In the genomic region with DNA sequence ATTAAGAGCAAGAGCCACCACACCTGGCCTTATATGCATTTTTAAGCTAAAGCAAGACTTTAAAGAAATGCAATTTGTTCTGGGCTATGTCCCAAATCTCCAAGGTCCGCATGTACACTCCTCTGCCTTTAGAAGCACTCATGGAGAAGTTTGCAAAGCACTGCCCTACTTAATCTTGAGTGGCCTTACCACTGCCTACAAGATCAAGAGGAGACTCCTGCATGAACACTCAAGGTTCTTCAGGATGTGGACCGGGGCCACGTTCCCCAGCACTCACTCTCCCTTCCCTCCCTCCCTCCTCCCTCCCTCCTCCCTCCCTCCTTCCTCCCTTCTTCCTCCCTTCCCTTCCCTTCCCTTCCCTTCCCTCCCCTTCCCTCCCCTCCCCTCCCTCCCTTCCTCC, we compare ENCODE assay signal across 32 cellular contexts.
"Had no signal": no experiment of that assay in that cellular context is flagged by ENCODE, and none has a peak within 500 bp of the region (broad histone marks: within the 10 kb centered on the region; RNA-seq: fewer than 3 reads in every experiment).

No MANE protein-coding gene starts in this region.

- H3K27me3 ChIP-seq: cardiac muscle cell, MG63 had no signal

- H3K4me3 ChIP-seq: cardiac muscle cell, MG63, PC-9 had no signal

- H3K4me3 Mint-ChIP-seq: activated CD4-positive, alpha-beta memory T cell treated with anti-CD3 and anti-CD28 coated beads, Interleukin-2, amount 10 ng/mL, durations not matched to agents 7 days and 5 days; activated CD8-positive, alpha-beta memory T cell treated with anti-CD3 and anti-CD28 coated beads, Interleukin-2, amount 10 ng/mL, durations not matched to agents 7 days and 5 days; activated naive CD8-positive, alpha-beta T cell treated with anti-CD3 and anti-CD28 coated beads for 36 hours; activated T-cell treated with anti-CD3 and anti-CD28 coated beads, Interleukin-2, amount 50 U/mL, for 72 hours; activated T-helper 17 cell treated with anti-CD3 and anti-CD28 coated beads, Interleukin-2, amount 50 U/mL, for 72 hours had no signal

- H2AFZ ChIP-seq: PC-9 had no signal

- ATAC-seq: activated CD8-positive, alpha-beta memory T cell treated with anti-CD3 and anti-CD28 coated beads, Interleukin-2, amount 10 ng/mL, durations not matched to agents 7 days and 5 days; activated T-cell treated with anti-CD3 and anti-CD28 coated beads, Interleukin-2, amount 50 U/mL, for 72 hours; activated T-helper 17 cell treated with anti-CD3 and anti-CD28 coated beads, Interleukin-2, amount 50 U/mL, for 72 hours had no signal

- H3K9me3 Mint-ChIP-seq: activated CD4-positive, alpha-beta memory T cell treated with anti-CD3 and anti-CD28 coated beads, Interleukin-2, amount 10 ng/mL, durations not matched to agents 7 days and 5 days; activated naive CD8-positive, alpha-beta T cell treated with anti-CD3 and anti-CD28 coated beads for 36 hours; activated T-cell treated with anti-CD3 and anti-CD28 coated beads, Interleukin-2, amount 50 U/mL, for 72 hours; activated T-helper 17 cell treated with anti-CD3 and anti-CD28 coated beads, Interleukin-2, amount 50 U/mL, for 72 hours had no signal

- H3K27ac ChIP-seq: cardiac muscle cell, PC-9, WERI-Rb-1 had no signal

- DNase-seq: activated CD4-positive, alpha-beta memory T cell treated with anti-CD3 and anti-CD28 coated beads, Interleukin-2, amount 10 ng/mL, durations not matched to agents 7 days and 5 days; activated CD4-positive, alpha-beta T cell treated with anti-CD3 and anti-CD28 coated beads for 1 hour; activated CD4-positive, alpha-beta T cell treated with anti-CD3 and anti-CD28 coated beads for 48 hours; activated CD4-positive, CD25-positive, alpha-beta regulatory T cell; activated CD8-positive, alpha-beta memory T cell treated with anti-CD3 and anti-CD28 coated beads for 24 hours; activated CD8-positive, alpha-beta memory T cell treated with anti-CD3 and anti-CD28 coated beads, Interleukin-2, amount 10 ng/mL, durations not matched to agents 7 days and 5 days; activated CD8-positive, alpha-beta memory T cell treated with anti-CD3 and anti-CD28 coated beads, Interleukin-2, amount 50 U/mL, for 48 hours; activated effector memory CD4-positive, alpha-beta T cell treated with anti-CD3 and anti-CD28 coated beads, Interleukin-2, amount 50 U/mL, for 16 hours; activated naive CD4-positive, alpha-beta T cell; activated naive CD4-positive, alpha-beta T cell treated with anti-CD3 and anti-CD28 coated beads, Interleukin-2, amount 50 U/mL, for 16 hours; activated naive CD8-positive, alpha-beta T cell treated with anti-CD3 and anti-CD28 coated beads for 36 hours; activated T-cell treated with anti-CD3 and anti-CD28 coated beads, Interleukin-2, amount 50 U/mL, for 72 hours; amniotic stem cell; aorta; Kasumi-1; KG1; NCI-H1048; NCI-H1105 treated with DMSO at 0.1 percent for 48 hours; NCI-H1436; NCI-H1694; NCI-H2029; NCI-H510A; NCI-H526; NCI-H748 treated with DMSO at 0.1 percent for 48 hours; NK-92 treated with Interleukin-12 subunit alpha and Interleukin-12 subunit beta, amount 100 ng/mL, for 24 hours; PC-9; Right ventricle myocardium superior; T1000; WERI-Rb-1 had no signal

- H3K4me2 ChIP-seq: PC-9 had no signal

- H3K27ac Mint-ChIP-seq: activated CD4-positive, alpha-beta memory T cell treated with anti-CD3 and anti-CD28 coated beads, Interleukin-2, amount 10 ng/mL, durations not matched to agents 7 days and 5 days; activated CD8-positive, alpha-beta memory T cell treated with anti-CD3 and anti-CD28 coated beads, Interleukin-2, amount 10 ng/mL, durations not matched to agents 7 days and 5 days; activated naive CD8-positive, alpha-beta T cell treated with anti-CD3 and anti-CD28 coated beads for 36 hours; activated T-cell treated with anti-CD3 and anti-CD28 coated beads, Interleukin-2, amount 50 U/mL, for 72 hours; activated T-helper 17 cell treated with anti-CD3 and anti-CD28 coated beads, Interleukin-2, amount 50 U/mL, for 72 hours had no signal

- H3K9me3 ChIP-seq: MG63 had no signal

- H3K36me3 ChIP-seq: cardiac muscle cell, WERI-Rb-1 had no signal

- H3K36me3 Mint-ChIP-seq: activated CD8-positive, alpha-beta memory T cell treated with anti-CD3 and anti-CD28 coated beads, Interleukin-2, amount 10 ng/mL, durations not matched to agents 7 days and 5 days; activated naive CD8-positive, alpha-beta T cell treated with anti-CD3 and anti-CD28 coated beads for 36 hours had no signal
